ENCODE assay signal across 17 cellular contexts in the genomic region with DNA sequence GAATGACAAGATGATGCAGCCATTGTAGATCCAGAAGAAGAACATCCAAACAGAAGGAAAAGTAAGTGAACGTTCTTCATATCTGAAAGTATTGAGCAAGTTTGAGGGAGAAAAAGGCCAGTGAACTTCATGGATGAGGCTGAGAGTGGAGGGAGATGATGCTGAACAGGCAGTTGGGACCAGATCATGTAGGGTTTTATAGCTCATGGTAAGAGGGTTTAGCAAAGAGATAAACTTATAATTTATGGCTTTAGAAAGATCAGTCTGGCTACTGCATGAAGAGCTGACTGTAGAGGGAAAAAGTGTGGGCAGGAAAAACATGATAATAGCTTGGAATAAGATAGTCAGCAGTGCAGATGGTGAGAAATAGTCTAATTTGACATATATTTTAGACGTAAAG.
"Had no signal": no experiment of that assay in that cellular context is flagged by ENCODE, and none has a peak within 500 bp of the region (broad histone marks: within the 10 kb centered on the region; RNA-seq: fewer than 3 reads in every experiment).

No MANE protein-coding gene starts in this region.

- H3K27ac ChIP-seq: gastroesophageal sphincter, ovary, thoracic aorta, transverse colon had no signal

- H3K9me3 Mint-ChIP-seq: naive B cell; stimulated activated naive CD8-positive, alpha-beta T cell treated with anti-CD3 and anti-CD28 coated beads, Interleukin-15, Interleukin-2, amounts not matched to agents 100 ng/mL and 50 ng/mL, for 24 hours had no signal

- H3K4me3 Mint-ChIP-seq: naive B cell; stimulated activated naive CD8-positive, alpha-beta T cell treated with anti-CD3 and anti-CD28 coated beads, Interleukin-15, Interleukin-2, amounts not matched to agents 100 ng/mL and 50 ng/mL, for 24 hours had no signal

- H3K36me3 ChIP-seq: gastroesophageal sphincter, ovary, thoracic aorta, transverse colon had no signal

- H3K36me3 Mint-ChIP-seq: naive B cell had no signal

- DNase-seq: effector memory CD4-positive, alpha-beta T cell; glutamatergic neuron; left colon; left ventricle myocardium superior; mesenchymal stem cell; naive B cell; ovary; right cardiac atrium; small intestine; stimulated activated CD4-positive, alpha-beta T cell treated with anti-CD3 and anti-CD28 coated beads, Interleukin-2, amount 100 ng/mL, for 48 hours; substantia nigra; transverse colon had no signal

- H3K4me3 ChIP-seq: gastroesophageal sphincter, lung, ovary, thoracic aorta, transverse colon had no signal

- H3K27me3 ChIP-seq: gastroesophageal sphincter, ovary, transverse colon had no signal

- H3K9me3 ChIP-seq: gastroesophageal sphincter, ovary, thoracic aorta, transverse colon had no signal

- ATAC-seq: esophagus mucosa, gastroesophageal sphincter, left colon, left ventricle myocardium superior, right cardiac atrium had no signal

- H3K27ac Mint-ChIP-seq: naive B cell; stimulated activated naive CD8-positive, alpha-beta T cell treated with anti-CD3 and anti-CD28 coated beads, Interleukin-15, Interleukin-2, amounts not matched to agents 100 ng/mL and 50 ng/mL, for 24 hours had no signal
